In genomic region chr6:160790028-160790792, GRCh38 we compare ENCODE assay signal across 11 cellular contexts.
DNase-seq lines count a peak whose midpoint lies in the region; ATAC-seq and TF ChIP-seq lines count a peak whose summit lies in the region.
"Had no signal": no experiment of that assay in that cellular context is flagged by ENCODE, and none has a peak within 500 bp of the region (broad histone marks: within the 10 kb centered on the region; RNA-seq: fewer than 3 reads in every experiment).

No MANE protein-coding gene starts in this region.

- POLR2A ChIA-PET in activated CD4-positive, alpha-beta memory T cell treated with anti-CD3 and anti-CD28 coated beads for 36 hours (lab: Charles Lee): no interaction called here
- POLR2A ChIA-PET in activated CD4-positive, alpha-beta memory T cell treated with anti-CD3 and anti-CD28 coated beads, Interleukin-2, amount 10 ng/mL, durations not matched to agents 7 days and 5 days (lab: Charles Lee): no interaction called here

- H3K9me3 ChIP-seq in smooth muscle cell (replicated peaks; ENCODE audit: low read depth): no peaks in the 10 kb centered on the region
- H3K9me3 ChIP-seq in heart right ventricle: no peaks in the 10 kb centered on the region
- H3K9me3 ChIP-seq: HAP-1, ovary had no signal

- peak; percentile 15 for TF ChIP-seq CTCF in smooth muscle cell (IDR thresholded peaks at IDR 0.05; ENCODE audit: borderline replicate concordance, insufficient read depth, poor library complexity, severe bottlenecking)
- no peak for TF ChIP-seq CTCF in heart right ventricle (IDR thresholded peaks at IDR 0.05)

- H3K4me1 ChIP-seq in smooth muscle cell (ENCODE audit: low read depth): no peaks in the 10 kb centered on the region
- no peaks in the 10 kb centered on the region for H3K4me1 ChIP-seq in heart right ventricle
- H3K4me1 ChIP-seq: HAP-1 had no signal

- peak overlapping the region; percentile 69 for H2AFZ ChIP-seq in smooth muscle cell (ENCODE audit: low read depth)

- no peak overlapping the region for H3K4me2 ChIP-seq in smooth muscle cell

- ATAC-seq in central memory CD8-positive, alpha-beta T cell (replicated peaks; ENCODE audit: extremely low read depth, poor library complexity, severe bottlenecking): no peak
- ATAC-seq in HG03135 (IDR thresholded peaks at IDR 0.05; ENCODE audit: unreplicated experiment): no peak
- no peak for ATAC-seq in heart right ventricle

- 39% methylated on average over 7 of the region's 7 CpGs for WGBS in smooth muscle cell (ENCODE audit: low lambda C conversion rate)
- 42 to 59% methylated on average over 7 of the region's 7 CpGs for WGBS in heart right ventricle, 2 donors

- intact Hi-C loops in activated CD4-positive, alpha-beta memory T cell treated with anti-CD3 and anti-CD28 coated beads for 36 hours (cut with micrococcal nuclease): no loop called here
- intact Hi-C loops in heart right ventricle (cut with DNase I): no loop called here

- peaks cover 8% of the 10 kb centered on the region for H3K4me1 Mint-ChIP-seq in activated CD4-positive, alpha-beta memory T cell treated with anti-CD3 and anti-CD28 coated beads for 36 hours (ENCODE audit: low read depth)
- H3K4me1 Mint-ChIP-seq in activated CD4-positive, alpha-beta memory T cell treated with anti-CD3 and anti-CD28 coated beads, Interleukin-2, amount 10 ng/mL, durations not matched to agents 7 days and 5 days: no peaks in the 10 kb centered on the region
- H3K4me1 Mint-ChIP-seq in central memory CD8-positive, alpha-beta T cell: no peaks in the 10 kb centered on the region

- no peaks in the 10 kb centered on the region for H3F3A ChIP-seq in smooth muscle cell (ENCODE audit: low read depth)

- H3K4me3 Mint-ChIP-seq in activated CD4-positive, alpha-beta memory T cell treated with anti-CD3 and anti-CD28 coated beads for 36 hours: no peak overlapping the region
- no peak overlapping the region for H3K4me3 Mint-ChIP-seq in activated CD4-positive, alpha-beta memory T cell treated with anti-CD3 and anti-CD28 coated beads, Interleukin-2, amount 10 ng/mL, durations not matched to agents 7 days and 5 days
- no peak overlapping the region for H3K4me3 Mint-ChIP-seq in central memory CD8-positive, alpha-beta T cell

- peaks cover 2% of the 10 kb centered on the region for H3K9me3 Mint-ChIP-seq in activated CD4-positive, alpha-beta memory T cell treated with anti-CD3 and anti-CD28 coated beads for 36 hours
- peaks cover 3% of the 10 kb centered on the region for H3K9me3 Mint-ChIP-seq in activated CD4-positive, alpha-beta memory T cell treated with anti-CD3 and anti-CD28 coated beads, Interleukin-2, amount 10 ng/mL, durations not matched to agents 7 days and 5 days
- no peaks in the 10 kb centered on the region for H3K9me3 Mint-ChIP-seq in central memory CD8-positive, alpha-beta T cell

- peak overlapping the region; percentile 6 for H3K27ac Mint-ChIP-seq in activated CD4-positive, alpha-beta memory T cell treated with anti-CD3 and anti-CD28 coated beads for 36 hours
- no peak overlapping the region for H3K27ac Mint-ChIP-seq in activated CD4-positive, alpha-beta memory T cell treated with anti-CD3 and anti-CD28 coated beads, Interleukin-2, amount 10 ng/mL, durations not matched to agents 7 days and 5 days
- peak overlapping the region; percentile 66 for H3K27ac Mint-ChIP-seq in central memory CD8-positive, alpha-beta T cell (ENCODE audit: low read depth)

- no peaks in the 10 kb centered on the region for H3K79me2 ChIP-seq in smooth muscle cell (ENCODE audit: low read depth)

- no peaks in the 10 kb centered on the region for H3K36me3 Mint-ChIP-seq in activated CD4-positive, alpha-beta memory T cell treated with anti-CD3 and anti-CD28 coated beads for 36 hours
- H3K36me3 Mint-ChIP-seq in activated CD4-positive, alpha-beta memory T cell treated with anti-CD3 and anti-CD28 coated beads, Interleukin-2, amount 10 ng/mL, durations not matched to agents 7 days and 5 days (ENCODE audit: low read depth): no peaks in the 10 kb centered on the region
- peaks cover 3% of the 10 kb centered on the region for H3K36me3 Mint-ChIP-seq in central memory CD8-positive, alpha-beta T cell (ENCODE audit: insufficient read depth)

- no peaks in the 10 kb centered on the region for H4K20me1 ChIP-seq in smooth muscle cell (ENCODE audit: low read depth)

- H3K27ac ChIP-seq in smooth muscle cell (ENCODE audit: low read depth) (no peak overlapping the region), heart right ventricle (no peak overlapping the region)
- H3K27ac ChIP-seq: ovary had no signal

- H3K36me3 ChIP-seq in smooth muscle cell (ENCODE audit: low read depth) (no peaks in the 10 kb centered on the region), heart right ventricle (no peaks in the 10 kb centered on the region)
- H3K36me3 ChIP-seq: HAP-1, ovary had no signal

- no peak for DNase-seq in activated CD4-positive, alpha-beta memory T cell treated with anti-CD3 and anti-CD28 coated beads for 36 hours
- no peak for DNase-seq in activated CD4-positive, alpha-beta memory T cell treated with anti-CD3 and anti-CD28 coated beads, Interleukin-2, amount 10 ng/mL, durations not matched to agents 7 days and 5 days
- DNase-seq in Jurkat, Clone E6-1 (ENCODE audit: low read depth, low spot score): peak; percentile 16
- DNase-seq in central memory CD8-positive, alpha-beta T cell (ENCODE audit: low spot score in 2 of 2): no peak
- DNase-seq in smooth muscle cell (lab: John Stamatoyannopoulos, UW; ENCODE audit: unreplicated experiment) (no peak), heart right ventricle (no peak), HCEC 1CT (no peak)
- DNase-seq: NCI-H345 had no signal

- no peak overlapping the region for H3K9ac ChIP-seq in smooth muscle cell (ENCODE audit: low read depth)

- no peaks in the 10 kb centered on the region for H3K27me3 ChIP-seq in smooth muscle cell (ENCODE audit: low read depth)
- H3K27me3 ChIP-seq in heart right ventricle: peaks cover 0 to 3% (median 0%) of the 10 kb centered on the region in 7 donors
- H3K27me3 ChIP-seq: ovary had no signal

- H3K27me3 Mint-ChIP-seq in activated CD4-positive, alpha-beta memory T cell treated with anti-CD3 and anti-CD28 coated beads for 36 hours: peaks cover 7% of the 10 kb centered on the region
- no peaks in the 10 kb centered on the region for H3K27me3 Mint-ChIP-seq in activated CD4-positive, alpha-beta memory T cell treated with anti-CD3 and anti-CD28 coated beads, Interleukin-2, amount 10 ng/mL, durations not matched to agents 7 days and 5 days
- no peaks in the 10 kb centered on the region for H3K27me3 Mint-ChIP-seq in central memory CD8-positive, alpha-beta T cell

- no peak overlapping the region for H3K4me3 ChIP-seq in Jurkat, Clone E6-1 (ENCODE audit: low read length)
- no peak overlapping the region for H3K4me3 ChIP-seq in smooth muscle cell
- no peak overlapping the region for H3K4me3 ChIP-seq in heart right ventricle
- H3K4me3 ChIP-seq: HAP-1, ovary had no signal

- CTCF ChIA-PET in activated CD4-positive, alpha-beta memory T cell treated with anti-CD3 and anti-CD28 coated beads for 36 hours (lab: Charles Lee): no interaction called here
- CTCF ChIA-PET in activated CD4-positive, alpha-beta memory T cell treated with anti-CD3 and anti-CD28 coated beads, Interleukin-2, amount 10 ng/mL, durations not matched to agents 7 days and 5 days (lab: Charles Lee): no interaction called here
